Comparison of ENCODE assay signal across 9 cellular contexts in the genomic region with DNA sequence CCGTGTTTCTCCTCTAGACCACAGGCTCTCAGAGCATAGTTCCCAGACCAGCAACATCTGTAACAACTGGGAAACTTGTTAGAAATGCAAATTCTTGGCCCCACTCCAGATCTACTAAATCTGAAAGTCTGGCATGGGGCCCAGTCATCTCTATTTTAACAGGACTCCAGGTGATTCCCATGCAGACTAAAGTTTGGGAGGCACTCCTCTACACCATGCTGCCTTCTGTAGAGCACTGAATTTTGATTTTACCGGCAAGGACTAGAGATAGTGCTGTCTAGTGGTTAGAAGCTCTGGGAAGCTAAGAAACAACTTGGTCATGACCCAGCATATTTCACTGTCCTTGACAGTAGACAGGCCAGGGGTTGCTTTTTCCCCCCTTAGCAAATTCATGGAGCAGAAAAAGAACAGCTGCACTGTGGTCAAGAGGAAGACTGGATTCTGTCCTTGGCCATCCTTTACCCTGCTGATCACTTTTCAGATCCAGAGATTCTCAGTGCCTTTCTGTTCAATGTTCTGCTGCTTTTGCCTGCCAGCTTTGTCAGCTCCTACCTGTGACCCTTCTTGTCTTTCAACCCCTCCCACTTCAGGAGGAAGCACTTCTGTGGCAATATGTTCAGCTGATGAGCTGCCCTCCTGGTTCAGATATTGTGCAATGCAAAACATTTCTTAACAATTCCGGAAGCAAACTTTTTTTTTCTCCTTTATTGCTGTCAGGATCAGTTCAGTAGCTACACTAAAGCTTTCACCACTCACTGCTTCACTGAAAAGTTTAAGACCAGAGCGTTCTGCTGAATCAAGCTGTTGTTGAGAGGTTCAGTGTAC.
DNase-seq lines count a peak whose midpoint lies in the region; ATAC-seq, FAIRE-seq and TF ChIP-seq lines count a peak whose summit lies in the region.
"Had no signal": no experiment of that assay in that cellular context is flagged by ENCODE, and none has a peak within 500 bp of the region (broad histone marks: within the 10 kb centered on the region; RNA-seq: fewer than 3 reads in every experiment).

No MANE protein-coding gene starts in this region.

- peak; percentile 38 for ATAC-seq in HG03103 (IDR thresholded peaks at IDR 0.05; ENCODE audit: low read depth, unreplicated experiment)

- 16 to 36% (median 23%) methylated on average over 4 of the region's 4 CpGs for WGBS in spleen, 5 donors

- no peak for TF ChIP-seq CTCF in spleen (IDR thresholded peaks at IDR 0.05 in 8 of 11, conservative IDR thresholded peaks at IDR 0.05 in 3 of 11)

- TF ChIP-seq POLR2A in spleen (IDR thresholded peaks at IDR 0.05), result no peak

- peak; percentile 30 for DNase-seq in activated CD4-positive, alpha-beta T cell treated with anti-CD3 and anti-CD28 coated beads for 48 hours
- DNase-seq in activated CD4-positive, alpha-beta T cell treated with anti-CD3 and anti-CD28 coated beads, Interleukin-2, amount 50 U/mL, for 1 hour, result no peak
- DNase-seq in SIG-M5 treated with dmso at 0.1 percent for 504 hours (lab: John Stamatoyannopoulos, UW; ENCODE audit: unreplicated experiment) (peak; percentile 97), glomerular visceral epithelial cell (ENCODE audit: extremely low spot score) (peak; percentile 5), spleen (no peak), T1000 (lab: John Stamatoyannopoulos, UW) (no peak), RCC 7860 (ENCODE audit: low spot score) (no peak)

- no peaks in the 10 kb centered on the region for H3K27me3 ChIP-seq in spleen (replicated peaks in 1 of 7)

- H3K36me3 ChIP-seq in spleen, result no peaks in the 10 kb centered on the region

- H3K9me3 ChIP-seq in spleen, result peaks cover 0 to 13% (median 8%) of the 10 kb centered on the region in 8 donors

- peak overlapping the region; percentile 30 to 92 (median 84) for H3K27ac ChIP-seq in spleen
- H3K27ac ChIP-seq: C4-2B had no signal

- intact Hi-C loops in spleen (cut with DNase I; ENCODE audit: low total_unique reads), result no loop called here

- peak overlapping the region in 2 of 8 donors; percentile 2 to 53 for H3K4me3 ChIP-seq in spleen

- no peak for FAIRE-seq in RCC 7860 (lab: Jason Lieb, UNC)

- H3K4me1 ChIP-seq in spleen, result peaks cover 13 to 58% (median 36%) of the 10 kb centered on the region in 6 donors

Comparison
In these comparisons a context has a peak if more than half of its experiments do, and no peak if none do; other contexts are left out.
1. DNase-seq: peak in activated CD4-positive, alpha-beta T cell treated with anti-CD3 and anti-CD28 coated beads for 48 hours (single experiment), SIG-M5 treated with dmso at 0.1 percent for 504 hours (single experiment) and glomerular visceral epithelial cell (single experiment); none in activated CD4-positive, alpha-beta T cell treated with anti-CD3 and anti-CD28 coated beads, Interleukin-2, amount 50 U/mL, for 1 hour (single experiment), spleen (single experiment), T1000 (single experiment) and RCC 7860 (single experiment).